Comparison of ENCODE assay signal across 2 cellular contexts in genomic region chr1:22626219-22626902, GRCh38.
TF ChIP-seq lines count a peak whose summit lies in the region.

No MANE protein-coding gene starts in this region.

TF ChIP-seq in H1, 55 proteins besides CTCF, POLR2A, EP300 and RAD21:
- peak; percentile 32; the same call in 1 of the 2 replicates for TF ChIP-seq USF2 (IDR thresholded peaks at IDR 0.05; ENCODE audit: low read length)
- TF ChIP-seq POLR2AphosphoS5 (IDR thresholded peaks at IDR 0.05; ENCODE audit: low read depth, low read length) = no peak

TF ChIP-seq in neural cell, 6 proteins besides CTCF, POLR2A, EP300 and RAD21:
- TF ChIP-seq REST (IDR thresholded peaks at IDR 0.05; ENCODE audit: borderline replicate concordance) (no peak), TAF1 (IDR thresholded peaks at IDR 0.05; ENCODE audit: low read depth) (no peak), SMC3 (conservative IDR thresholded peaks at IDR 0.05; ENCODE audit: poor library complexity) (no peak), POLR2AphosphoS5 (IDR thresholded peaks at IDR 0.05) (no peak), EZH2 (IDR thresholded peaks at IDR 0.05; ENCODE audit: borderline replicate concordance, insufficient read depth, low read length, poor library complexity, severe bottlenecking) (no peak), MXI1 (conservative IDR thresholded peaks at IDR 0.05; ENCODE audit: poor library complexity, severe bottlenecking) (no peak)
